In the genomic region with DNA sequence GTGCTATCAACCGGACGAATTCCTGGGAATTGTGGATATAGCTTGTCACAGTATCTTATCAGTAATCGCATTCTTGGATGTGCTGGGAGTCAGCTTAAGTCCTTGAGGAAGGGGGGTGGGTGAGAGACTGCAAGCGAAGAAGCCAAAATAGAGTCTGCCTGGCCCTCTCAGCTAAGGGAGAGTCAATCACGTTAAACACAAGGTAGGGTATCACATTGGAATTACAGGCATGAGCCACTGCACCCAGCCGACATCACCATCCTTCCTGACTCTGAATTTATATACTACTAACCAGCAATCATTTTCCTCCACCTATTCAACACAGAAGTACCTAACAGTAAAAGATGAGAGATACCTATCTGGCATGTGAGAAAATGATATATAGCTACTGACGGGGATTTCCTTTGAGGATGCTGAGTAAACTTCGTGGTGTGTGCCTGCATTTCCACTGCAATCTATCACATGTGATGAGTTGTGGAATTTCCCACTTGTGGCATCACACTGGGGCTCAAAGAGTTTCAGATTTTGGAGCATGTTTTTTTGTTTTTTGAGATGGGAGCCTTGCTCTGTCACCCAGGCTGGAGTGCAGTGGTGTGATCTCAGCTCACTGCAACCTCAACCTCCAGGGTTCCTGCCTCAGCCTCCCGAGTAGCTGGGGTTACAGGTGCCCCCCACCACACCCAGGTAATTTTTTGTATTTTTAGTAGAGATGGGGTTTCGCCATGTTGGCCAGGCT, we compare ENCODE assay signal across 11 cellular contexts. TPM values are rescaled to one million over a fixed set of nuclear protein-coding genes. Genes with fewer than 3 reads are reported as not detected.
DNase-seq lines count a peak whose midpoint lies in the region; ATAC-seq and TF ChIP-seq lines count a peak whose summit lies in the region.
"Not testable (repeated sequence)": the region's sequence is repeated elsewhere in the genome, so short reads cannot be mapped to it uniquely, and the experiment has no call there.
"Had no signal": no experiment of that assay in that cellular context is flagged by ENCODE, and none has a peak within 500 bp of the region (broad histone marks: within the 10 kb centered on the region; RNA-seq: fewer than 3 reads in every experiment).

No MANE protein-coding gene starts in this region.

- TF ChIP-seq CTCF in GM10248 (IDR thresholded peaks at IDR 0.05; ENCODE audit: control extremely low read depth, extremely low read depth, low read depth, missing control alignments); activated B cell treated with CpG ODN at 0.5 μM for 24 hours (IDR thresholded peaks at IDR 0.05): not testable (repeated sequence)

- CTCF ChIA-PET in GM10248 (lab: Yijun Ruan, JAX) (interaction anchor here (0.9 to 2.8 kb wide), 7 partner anchors 9 to 202 kb away, joined by 3 to 12 read pairs (median 3); no protein-coding TSS in a partner anchor), activated B cell treated with CpG ODN at 0.5 μM for 24 hours (lab: Charles Lee) (interaction anchor here (0.6 kb wide), 1 partner anchor 75 kb away, joined by 3 read pairs; no protein-coding TSS in a partner anchor)

- peak; percentile 40 for ATAC-seq in HG03097 (IDR thresholded peaks at IDR 0.05; ENCODE audit: low FRiP score, unreplicated experiment)
- ATAC-seq in activated B cell treated with CpG ODN at 0.5 μM for 24 hours (ENCODE audit: low read depth): peak; percentile 81
- ATAC-seq in activated naive CD8-positive, alpha-beta T cell treated with anti-CD3 and anti-CD28 coated beads, Interleukin-2, amount 10 ng/mL, durations not matched to agents 7 days and 5 days (ENCODE audit: low read depth): peak; percentile 50

- intact Hi-C loops in activated B cell treated with CpG ODN at 0.5 μM for 24 hours (cut with micrococcal nuclease): loop anchor here (2.0 kb wide), 1 partner anchor 75 kb away; the partner anchor contains the start of gene GPR108

- DNase-seq in GM10248 (ENCODE audit: extremely low spot score) (peak; percentile 63), activated T-cell treated with anti-CD3 and anti-CD28 coated beads for 48 hours (ENCODE audit: low read depth) (peak; percentile 48), iris pigment epithelial cell (ENCODE audit: low read depth) (peak; percentile 14)
- DNase-seq in activated B cell treated with CpG ODN at 0.5 μM for 24 hours; activated naive CD8-positive, alpha-beta T cell treated with anti-CD3 and anti-CD28 coated beads, Interleukin-2, amount 10 ng/mL, durations not matched to agents 7 days and 5 days: not testable (repeated sequence)
- peak; percentile 59 to 68 for DNase-seq in stimulated activated CD4-positive, alpha-beta T cell treated with anti-CD3 and anti-CD28 coated beads, Interleukin-2, amount 100 ng/mL, for 24 hours

- POLR2A ChIA-PET in GM10248 (lab: Yijun Ruan, JAX) (interaction anchor here (0.6 to 1.0 kb wide), 3 partner anchors 8 to 1514 kb away, joined by 3 to 5 read pairs (median 3); partner anchors contain the start of genes TNFSF14 and TNFSF9), activated B cell treated with CpG ODN at 0.5 μM for 24 hours (lab: Charles Lee) (interaction anchor here (0.6 kb wide), 1 partner anchor 202 kb away, joined by 9 read pairs; no protein-coding TSS in a partner anchor)
- POLR2A ChIA-PET in activated naive CD8-positive, alpha-beta T cell treated with anti-CD3 and anti-CD28 coated beads, Interleukin-2, amount 10 ng/mL, durations not matched to agents 7 days and 5 days (lab: Charles Lee): interaction anchor here (0.6 to 1.8 kb wide), 7 partner anchors 8 to 180 kb away, joined by 3 to 12 read pairs (median 4); partner anchors contain the start of genes DENND1C, GPR108, TNFSF14 and VAV1

- peak overlapping the region; percentile 5 for H3K4me3 Mint-ChIP-seq in activated B cell treated with CpG ODN at 0.5 μM for 24 hours
- peak overlapping the region; percentile 4 for H3K4me3 Mint-ChIP-seq in activated naive CD8-positive, alpha-beta T cell treated with anti-CD3 and anti-CD28 coated beads, Interleukin-2, amount 10 ng/mL, durations not matched to agents 7 days and 5 days

- H3K9me3 Mint-ChIP-seq in activated B cell treated with CpG ODN at 0.5 μM for 24 hours; activated naive CD8-positive, alpha-beta T cell treated with anti-CD3 and anti-CD28 coated beads, Interleukin-2, amount 10 ng/mL, durations not matched to agents 7 days and 5 days: not testable (repeated sequence)

- H3K4me1 Mint-ChIP-seq in activated B cell treated with CpG ODN at 0.5 μM for 24 hours: peaks cover 19% of the 10 kb centered on the region
- H3K4me1 Mint-ChIP-seq in activated naive CD8-positive, alpha-beta T cell treated with anti-CD3 and anti-CD28 coated beads, Interleukin-2, amount 10 ng/mL, durations not matched to agents 7 days and 5 days: peaks cover 26% of the 10 kb centered on the region

- peaks cover 16% of the 10 kb centered on the region for H3K27me3 Mint-ChIP-seq in activated B cell treated with CpG ODN at 0.5 μM for 24 hours
- H3K27me3 Mint-ChIP-seq in activated naive CD8-positive, alpha-beta T cell treated with anti-CD3 and anti-CD28 coated beads, Interleukin-2, amount 10 ng/mL, durations not matched to agents 7 days and 5 days: not testable (repeated sequence)

- not testable (repeated sequence) for H3K36me3 Mint-ChIP-seq in activated B cell treated with CpG ODN at 0.5 μM for 24 hours (ENCODE audit: low read depth)
- H3K36me3 Mint-ChIP-seq in activated naive CD8-positive, alpha-beta T cell treated with anti-CD3 and anti-CD28 coated beads, Interleukin-2, amount 10 ng/mL, durations not matched to agents 7 days and 5 days: peaks cover 37% of the 10 kb centered on the region

- H3K27ac Mint-ChIP-seq in activated B cell treated with CpG ODN at 0.5 μM for 24 hours; activated naive CD8-positive, alpha-beta T cell treated with anti-CD3 and anti-CD28 coated beads, Interleukin-2, amount 10 ng/mL, durations not matched to agents 7 days and 5 days: not testable (repeated sequence)

RNA-seq across cellular contexts. Expression of gene TNFSF14, which starts 8.3 kb away (rescaled TPM):
- total RNA-seq in activated B cell treated with CpG ODN at 0.5 μM for 24 hours: 0.64 and 0.73 TPM in 2 replicates
- 10 to 100 TPM; 30.7 to 33.4 TPM for total RNA-seq in activated naive CD8-positive, alpha-beta T cell treated with anti-CD3 and anti-CD28 coated beads, Interleukin-2, amount 10 ng/mL, durations not matched to agents 7 days and 5 days
- total RNA-seq: dermis microvascular lymphatic vessel endothelial cell, kidney epithelial cell, osteocyte, temporal lobe had no signal

RNA-seq across cellular contexts. Expression of gene C3, which starts 58.8 kb away (rescaled TPM):
- 0.44 and 0.53 TPM in 2 replicates for total RNA-seq in activated B cell treated with CpG ODN at 0.5 μM for 24 hours
- 1 to 10 TPM; 2.0 to 2.1 TPM for total RNA-seq in activated naive CD8-positive, alpha-beta T cell treated with anti-CD3 and anti-CD28 coated beads, Interleukin-2, amount 10 ng/mL, durations not matched to agents 7 days and 5 days

Comparison
In these comparisons a context has a peak if more than half of its experiments do, and no peak if none do; other contexts are left out.
1. RNA of gene TNFSF14, which starts 8.3 kb away (total RNA-seq): 30.7 to 33.4 TPM in activated naive CD8-positive, alpha-beta T cell treated with anti-CD3 and anti-CD28 coated beads, Interleukin-2, amount 10 ng/mL, durations not matched to agents 7 days and 5 days; 0.64 to 0.73 TPM in activated B cell treated with CpG ODN at 0.5 μM for 24 hours; every median in the first group is over 10 times any median in the second.
2. Peak in every context shown above with its lines, with median percentiles within 50 percentile points of each other: ATAC-seq.